21 cellular contexts compared by ENCODE assay signal in the genomic region with DNA sequence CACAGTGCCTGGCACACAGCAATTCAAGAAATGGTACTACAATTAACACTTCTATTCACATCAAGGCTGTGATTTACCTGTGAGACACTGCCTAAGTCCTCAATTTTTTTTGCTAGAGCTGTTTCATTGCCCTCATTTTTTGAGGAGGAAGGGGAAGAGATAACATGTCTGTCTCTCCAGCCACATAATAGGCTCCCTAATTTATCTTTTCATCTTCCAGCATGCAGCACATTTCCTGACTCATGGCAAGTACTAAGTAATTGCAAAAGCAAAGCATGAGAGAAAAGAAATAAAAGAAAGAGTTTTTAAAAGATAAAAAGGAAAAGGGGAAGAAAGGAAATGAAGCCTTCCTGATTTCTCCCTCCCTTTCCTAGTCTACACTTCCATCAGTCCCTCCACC.
"Had no signal": no experiment of that assay in that cellular context is flagged by ENCODE, and none has a peak within 500 bp of the region (broad histone marks: within the 10 kb centered on the region; RNA-seq: fewer than 3 reads in every experiment).

No MANE protein-coding gene starts in this region.

- H3K4me3 ChIP-seq: transverse colon had no signal

- H3K27ac Mint-ChIP-seq: activated B cell treated with CpG ODN at 0.5 μM for 24 hours; activated CD8-positive, alpha-beta T cell treated with anti-CD3 and anti-CD28 coated beads, Interleukin-2, amount 10 ng/mL, durations not matched to agents 7 days and 5 days; T-helper 1 cell treated with Interleukin-12 subunit alpha and Interleukin-12 subunit beta and Interleukin-4 antibody, amounts not matched to agents 30 μg/mL and 1 μg/mL, for 36 hours had no signal

- ATAC-seq: activated CD8-positive, alpha-beta T cell treated with anti-CD3 and anti-CD28 coated beads, Interleukin-2, amount 10 ng/mL, durations not matched to agents 7 days and 5 days; esophagus mucosa; left ventricle myocardium superior; natural killer cell; right cardiac atrium had no signal

- H3K36me3 ChIP-seq: transverse colon had no signal

- H3K4me3 Mint-ChIP-seq: activated B cell treated with CpG ODN at 0.5 μM for 24 hours; activated CD8-positive, alpha-beta T cell treated with anti-CD3 and anti-CD28 coated beads, Interleukin-2, amount 10 ng/mL, durations not matched to agents 7 days and 5 days; natural killer cell; T-helper 1 cell treated with Interleukin-12 subunit alpha and Interleukin-12 subunit beta and Interleukin-4 antibody, amounts not matched to agents 30 μg/mL and 1 μg/mL, for 36 hours had no signal

- H3K27ac ChIP-seq: transverse colon had no signal

- H3K9me3 ChIP-seq: transverse colon had no signal

- DNase-seq: activated B cell treated with CpG ODN at 0.5 μM for 24 hours; activated CD4-positive, alpha-beta T cell treated with anti-CD3 and anti-CD28 coated beads for 48 hours; activated CD8-positive, alpha-beta memory T cell treated with anti-CD3 and anti-CD28 coated beads, Interleukin-2, amount 50 U/mL, for 4 hours; activated CD8-positive, alpha-beta T cell treated with anti-CD3 and anti-CD28 coated beads, Interleukin-2, amount 10 ng/mL, durations not matched to agents 7 days and 5 days; activated naive CD4-positive, alpha-beta T cell; foreskin fibroblast; hippocampal formation; left ventricle myocardium superior; mesenchymal stem cell; natural killer cell; posterior cingulate gyrus; right cardiac atrium; small intestine; stimulated activated CD4-positive, alpha-beta T cell treated with anti-CD3 and anti-CD28 coated beads, Interleukin-4, amount 100 ng/mL, for 24 hours; stimulated activated naive CD4-positive, alpha-beta T cell treated with Interleukin-2 at 50 U/mL for 16 hours; substantia nigra; transverse colon had no signal

- FAIRE-seq: astrocyte, bronchial epithelial cell, small intestine had no signal

- H3K27me3 Mint-ChIP-seq: activated B cell treated with CpG ODN at 0.5 μM for 24 hours had no signal

- H3K9me3 Mint-ChIP-seq: activated B cell treated with CpG ODN at 0.5 μM for 24 hours; natural killer cell; T-helper 1 cell treated with Interleukin-12 subunit alpha and Interleukin-12 subunit beta and Interleukin-4 antibody, amounts not matched to agents 30 μg/mL and 1 μg/mL, for 36 hours had no signal

- H3K36me3 Mint-ChIP-seq: natural killer cell had no signal

- H3K27me3 ChIP-seq: transverse colon had no signal
